31 cellular contexts compared by ENCODE assay signal in the genomic region with DNA sequence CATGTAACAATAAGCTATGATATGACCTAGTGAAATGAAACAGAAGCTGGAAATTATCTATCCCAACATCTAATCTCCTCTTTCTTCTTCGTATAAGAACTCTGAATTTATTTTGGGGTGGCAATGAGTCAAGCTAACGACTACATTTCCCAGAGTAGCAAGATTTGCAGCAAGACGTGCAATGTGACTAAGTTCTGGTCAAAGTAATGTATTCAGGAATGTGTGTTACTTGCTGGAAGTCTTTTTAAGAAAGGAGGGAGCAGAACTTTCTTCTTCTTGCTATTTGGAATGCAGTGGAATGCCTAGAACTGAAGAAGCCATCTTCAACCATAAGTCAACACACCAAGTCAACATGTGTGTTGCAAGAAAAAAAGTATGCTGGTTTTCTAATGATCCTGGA.
DNase-seq lines count a peak whose midpoint lies in the region; ATAC-seq, FAIRE-seq and TF ChIP-seq lines count a peak whose summit lies in the region.
"Had no signal": no experiment of that assay in that cellular context is flagged by ENCODE, and none has a peak within 500 bp of the region (broad histone marks: within the 10 kb centered on the region; RNA-seq: fewer than 3 reads in every experiment).

No MANE protein-coding gene starts in this region.

- TF ChIP-seq RAD21 in K562 (CRISPR knock-in tag; conservative IDR thresholded peaks at IDR 0.05 in 1 of 2, IDR thresholded peaks at IDR 0.05 in 1 of 2) = no peak

- TF ChIP-seq EP300 in K562 (IDR thresholded peaks at IDR 0.05; ENCODE audit: low read length) = no peak

- no peak for TF ChIP-seq POLR2A in K562 (conservative IDR thresholded peaks at IDR 0.05)

- FAIRE-seq in K562 (lab: Jason Lieb, UNC) = no peak
- FAIRE-seq: bronchial epithelial cell, GM12878 had no signal

- no TSS peak for BruUV-seq in K562 (replicated peaks; lab: Mats Ljungman, UMichigan)

- in situ Hi-C loops in K562 (cut with MboI) = no loop called here

- DNase-seq in AG04449 (ENCODE audit: low read depth, low spot score) = peak; percentile 89
- DNase-seq in HFFc6 = peak; percentile 74
- DNase-seq in K562 (ENCODE audit: extremely low read depth in 1 of 4, low spot score in 3 of 4) = no peak
- peak in 1 of 2 donors; percentile 42 for DNase-seq in foreskin keratinocyte
- no peak for DNase-seq in NCI-H1105 (lab: John Stamatoyannopoulos, UW)
- DNase-seq in activated CD4-positive, alpha-beta T cell treated with anti-CD3 and anti-CD28 coated beads for 1 hour = no peak
- no peak for DNase-seq in activated T-cell treated with anti-CD3 and anti-CD28 coated beads, Interleukin-2, amount 50 U/mL, for 1 hour
- DNase-seq: activated CD4-positive, alpha-beta T cell treated with anti-CD3 and anti-CD28 coated beads, Interleukin-2, amount 50 U/mL, for 4 hours; activated effector memory CD4-positive, alpha-beta T cell treated with Interleukin-2 at 50 U/mL for 16 hours; colonic mucosa; DMS53; esophagus squamous epithelium; GOT3; head of caudate nucleus; Kasumi-1; kidney glomerular epithelial cell; mammary epithelial cell; NCI-H1048; NCI-H1930; NCI-H226; NCI-H774; occipital lobe; stimulated activated CD4-positive, alpha-beta T cell treated with anti-CD3 and anti-CD28 coated beads, Interleukin-2, amount 100 ng/mL, for 48 hours; substantia nigra had no signal

- intact Hi-C loops in K562 (cut with micrococcal nuclease) = no loop called here

- no peak overlapping the region for H3K4me3 Mint-ChIP-seq in HFFc6
- H3K4me3 Mint-ChIP-seq: B cell; stimulated activated effector memory CD8-positive, alpha-beta T cell treated with anti-CD3 and anti-CD28 coated beads, Interleukin-12 subunit alpha, Interleukin-12 subunit beta, amount 100 ng/mL, for 72 hours; WTC11 had no signal

- TF ChIP-seq CTCF in AG04449 (IDR thresholded peaks at IDR 0.05; ENCODE audit: insufficient read depth, low read length, missing control alignments) (no peak), HFFc6 (IDR thresholded peaks at IDR 0.05) (no peak), K562 (IDR thresholded peaks at IDR 0.05 in 2 of 3, conservative IDR thresholded peaks at IDR 0.05 in 1 of 3; ENCODE audit: insufficient read depth in 2 of 3, low read depth in 1 of 3, low read length in 3 of 3) (no peak), foreskin keratinocyte (conservative IDR thresholded peaks at IDR 0.05) (no peak)

- peaks cover 17% of the 10 kb centered on the region for H3K4me1 Mint-ChIP-seq in HFFc6 (ENCODE audit: low read depth)
- H3K4me1 Mint-ChIP-seq: stimulated activated effector memory CD8-positive, alpha-beta T cell treated with anti-CD3 and anti-CD28 coated beads, Interleukin-12 subunit alpha, Interleukin-12 subunit beta, amount 100 ng/mL, for 72 hours had no signal

- no peaks in the 10 kb centered on the region for H3K9me1 ChIP-seq in K562 (ENCODE audit: control insufficient read depth, insufficient read depth, low read length)

- H3K9me3 Mint-ChIP-seq in HFFc6 = no peaks in the 10 kb centered on the region
- H3K9me3 Mint-ChIP-seq: WTC11 had no signal

- H3K27me3 ChIP-seq in K562 (ENCODE audit: control insufficient read depth in 2 of 2, insufficient read depth in 2 of 2, low read length in 2 of 2) (no peaks in the 10 kb centered on the region), foreskin keratinocyte (no peaks in the 10 kb centered on the region)
- H3K27me3 ChIP-seq: colonic mucosa, esophagus squamous epithelium had no signal

- H3K4me2 ChIP-seq in K562 (ENCODE audit: insufficient read depth, low read length) = no peak overlapping the region

- H4K20me1 ChIP-seq in K562 (replicated peaks; ENCODE audit: control insufficient read depth, insufficient read depth, low read length) = no peaks in the 10 kb centered on the region

- H3K27ac ChIP-seq in K562 (ENCODE audit: extremely low read depth, low read depth, low read length) = no peak overlapping the region
- peak overlapping the region; percentile 27 for H3K27ac ChIP-seq in foreskin keratinocyte
- H3K27ac ChIP-seq: 22Rv1, colonic mucosa, esophagus squamous epithelium had no signal

- peak overlapping the region; percentile 55 for H2AFZ ChIP-seq in K562 (ENCODE audit: low read depth, low read length)

- no peak overlapping the region for H3K9ac ChIP-seq in K562 (ENCODE audit: insufficient read depth in 1 of 2, low read depth in 2 of 2, low read length in 2 of 2)

- H3K9me3 ChIP-seq in K562 (replicated peaks; ENCODE audit: control insufficient read depth, insufficient read depth, low read depth, low read length) = no peaks in the 10 kb centered on the region
- H3K9me3 ChIP-seq: colonic mucosa, esophagus squamous epithelium had no signal

- POLR2A ChIA-PET in AG04449 (lab: Yijun Ruan, JAX) (no interaction called here), K562 (lab: Yijun Ruan, JAX) (interaction anchor here (0.7 kb wide), 1 partner anchor 468 kb away, joined by 3 read pairs; no protein-coding TSS in a partner anchor)

- H3K4me1 ChIP-seq in K562 (replicated peaks in 1 of 2; ENCODE audit: control insufficient read depth in 2 of 2, insufficient read depth in 2 of 2, low read length in 2 of 2) = no peaks in the 10 kb centered on the region
- peaks cover 3% of the 10 kb centered on the region for H3K4me1 ChIP-seq in foreskin keratinocyte
- H3K4me1 ChIP-seq: colonic mucosa, esophagus squamous epithelium had no signal

- CTCF ChIA-PET in AG04449 (lab: Yijun Ruan, JAX) = no interaction called here
- CTCF ChIA-PET in K562 (lab: Yijun Ruan, JAX; ENCODE audit: low intra/inter-chr PET ratio) = no interaction called here

- no peaks in the 10 kb centered on the region for H3K36me3 Mint-ChIP-seq in HFFc6 (ENCODE audit: low read depth)
- H3K36me3 Mint-ChIP-seq: stimulated activated effector memory CD8-positive, alpha-beta T cell treated with anti-CD3 and anti-CD28 coated beads, Interleukin-12 subunit alpha, Interleukin-12 subunit beta, amount 100 ng/mL, for 72 hours; WTC11 had no signal

- H3K27ac Mint-ChIP-seq in HFFc6 = no peak overlapping the region
- H3K27ac Mint-ChIP-seq: B cell; stimulated activated effector memory CD8-positive, alpha-beta T cell treated with anti-CD3 and anti-CD28 coated beads, Interleukin-12 subunit alpha, Interleukin-12 subunit beta, amount 100 ng/mL, for 72 hours; WTC11 had no signal

- H3K36me3 ChIP-seq in K562 (ENCODE audit: control insufficient read depth, insufficient read depth, low read length) = no peaks in the 10 kb centered on the region
- H3K36me3 ChIP-seq: colonic mucosa, esophagus squamous epithelium had no signal

- H3K79me2 ChIP-seq in K562 (ENCODE audit: control insufficient read depth, insufficient read depth, low read length) = no peaks in the 10 kb centered on the region

- no peak overlapping the region for H3K4me3 ChIP-seq in AG04449 (ENCODE audit: low read depth, low read length)
- no peak overlapping the region for H3K4me3 ChIP-seq in K562
- H3K4me3 ChIP-seq: colonic mucosa, esophagus squamous epithelium, GM12878 had no signal

- ATAC-seq in K562 = no peak
- peak; percentile 67 for ATAC-seq in foreskin keratinocyte
- no peak for ATAC-seq in GM19395 (IDR thresholded peaks at IDR 0.05; ENCODE audit: unreplicated experiment)
- ATAC-seq: GM12878; stimulated activated effector memory CD8-positive, alpha-beta T cell treated with anti-CD3 and anti-CD28 coated beads, Interleukin-12 subunit alpha, Interleukin-12 subunit beta, amount 100 ng/mL, for 72 hours; WTC11 had no signal

- H3K27me3 Mint-ChIP-seq in HFFc6 (ENCODE audit: insufficient read depth) = no peaks in the 10 kb centered on the region
- H3K27me3 Mint-ChIP-seq: B cell had no signal

- WGBS in K562 (ENCODE audit: insufficient coverage, low coverage, missing lambda C conversion rate) = 0% methylated on average over 3 of the region's 3 CpGs

TF ChIP-seq in K562, 482 proteins besides CTCF, POLR2A, EP300 and RAD21:
- no peak for TF ChIP-seq ZNF445 (CRISPR knock-in tag; IDR thresholded peaks at IDR 0.05; ENCODE audit: low read depth)

Comparison
In these comparisons a context has a peak if more than half of its experiments do, and no peak if none do; other contexts are left out.
1. DNase-seq: peak in AG04449 (single experiment) and HFFc6 (single experiment); none in K562 (0 of 4), NCI-H1105 (single experiment), activated CD4-positive, alpha-beta T cell treated with anti-CD3 and anti-CD28 coated beads for 1 hour (single experiment) and activated T-cell treated with anti-CD3 and anti-CD28 coated beads, Interleukin-2, amount 50 U/mL, for 1 hour (single experiment).